ENCODE assay signal across 20 cellular contexts in genomic region chr2:162196611-162197010, GRCh38. TPM values are rescaled to one million over a fixed set of nuclear protein-coding genes. Genes with fewer than 3 reads are reported as not detected.
DNase-seq lines count a peak whose midpoint lies in the region; FAIRE-seq and TF ChIP-seq lines count a peak whose summit lies in the region.
"Had no signal": no experiment of that assay in that cellular context is flagged by ENCODE, and none has a peak within 500 bp of the region (broad histone marks: within the 10 kb centered on the region; RNA-seq: fewer than 3 reads in every experiment).

No MANE protein-coding gene starts in this region.

- no peaks in the 10 kb centered on the region for H3K9me2 ChIP-seq in SK-N-SH

- POLR2A ChIA-PET in SK-N-SH (lab: Yijun Ruan, JAX): no interaction called here

- WGBS in SK-N-SH (ENCODE audit: low lambda C conversion rate): 42% methylated on average over 6 of the region's 6 CpGs
- WGBS in smooth muscle cell (ENCODE audit: low lambda C conversion rate): 33% methylated on average over 6 of the region's 6 CpGs

- CTCF ChIA-PET in SK-N-SH (lab: Yijun Ruan, JAX): interaction anchor here (1.6 kb wide), 1 partner anchor 24 kb away, joined by 4 read pairs; no protein-coding TSS in a partner anchor

- H3F3A ChIP-seq in SK-N-SH (replicated peaks; ENCODE audit: insufficient read depth) (peaks cover 23% of the 10 kb centered on the region), smooth muscle cell (ENCODE audit: low read depth) (no peaks in the 10 kb centered on the region)

- H3K27me3 ChIP-seq in SK-N-SH (ENCODE audit: insufficient read depth) (no peaks in the 10 kb centered on the region), fibroblast of lung (ENCODE audit: control insufficient read depth, insufficient read depth, low read length) (no peaks in the 10 kb centered on the region), smooth muscle cell (ENCODE audit: low read depth) (no peaks in the 10 kb centered on the region)
- H3K27me3 ChIP-seq: hepatocyte had no signal

- peaks cover 0 to 15% of the 10 kb centered on the region in 2 experiments; a peak in 1 of 4 replicates for H3K4me1 ChIP-seq in SK-N-SH (ENCODE audit: control insufficient read depth in 1 of 2, insufficient read depth in 2 of 2, low read depth in 1 of 2, low read length in 1 of 2)
- H3K4me1 ChIP-seq in fibroblast of lung (ENCODE audit: control insufficient read depth, extremely low read depth, insufficient read depth, low read length): peaks cover 8% of the 10 kb centered on the region
- H3K4me1 ChIP-seq in smooth muscle cell (ENCODE audit: low read depth): peaks cover 6% of the 10 kb centered on the region

- H3K4me2 ChIP-seq in SK-N-SH: peak overlapping the region; percentile 43
- no peak overlapping the region for H3K4me2 ChIP-seq in fibroblast of lung (ENCODE audit: extremely low read depth, insufficient read depth, low read length)
- H3K4me2 ChIP-seq in smooth muscle cell: peak overlapping the region; percentile 72
- H3K4me2 ChIP-seq: hepatocyte, KMS-11 had no signal

- peaks cover 76% of the 10 kb centered on the region for H3K36me3 Mint-ChIP-seq in HFFc6 (ENCODE audit: low read depth)
- H3K36me3 Mint-ChIP-seq: T-cell had no signal

- peaks cover 43% of the 10 kb centered on the region for H3K4me1 Mint-ChIP-seq in HFFc6 (ENCODE audit: low read depth)
- H3K4me1 Mint-ChIP-seq: neural crest cell, T-cell had no signal

- H3K9ac ChIP-seq in SK-N-SH: peak overlapping the region; percentile 11; the same call in 1 of the 2 replicates
- H3K9ac ChIP-seq in fibroblast of lung (ENCODE audit: insufficient read depth, low read length): no peak overlapping the region
- H3K9ac ChIP-seq in smooth muscle cell (ENCODE audit: low read depth): peak overlapping the region; percentile 32
- H3K9ac ChIP-seq: KMS-11 had no signal

- H3K36me3 ChIP-seq in SK-N-SH (replicated peaks in 1 of 2; ENCODE audit: control insufficient read depth in 1 of 2, insufficient read depth in 2 of 2, low read length in 1 of 2) (peaks cover 44 to 67% of the 10 kb centered on the region in 2 experiments), fibroblast of lung (ENCODE audit: control insufficient read depth, insufficient read depth, low read length) (peaks cover 10% of the 10 kb centered on the region), smooth muscle cell (ENCODE audit: low read depth) (no peaks in the 10 kb centered on the region)

- peak; percentile 67 for DNase-seq in HFFc6
- DNase-seq in SK-N-SH: no peak
- peak; percentile 25 to 83 for DNase-seq in fibroblast of lung (ENCODE audit: low read depth in 2 of 2)
- no peak for DNase-seq in smooth muscle cell (lab: John Stamatoyannopoulos, UW; ENCODE audit: unreplicated experiment)
- no peak for DNase-seq in kidney glomerular epithelial cell (lab: John Stamatoyannopoulos, UW)
- DNase-seq in cerebellar nuclear complex (lab: John Stamatoyannopoulos, UW): no peak
- no peak for DNase-seq in GM12892 (ENCODE audit: insufficient read length)
- DNase-seq: aorta, DMS53, NCI-H2171 treated with DMSO at 0.1 percent for 48 hours, substantia nigra, T-cell had no signal

- H3K9me3 ChIP-seq in SK-N-SH: no peaks in the 10 kb centered on the region
- H3K9me3 ChIP-seq in fibroblast of lung (ENCODE audit: control insufficient read depth, insufficient read depth, low read depth, low read length): no peaks in the 10 kb centered on the region
- no peaks in the 10 kb centered on the region for H3K9me3 ChIP-seq in smooth muscle cell (replicated peaks; ENCODE audit: low read depth)

- peak overlapping the region; percentile 85 for H3K27ac Mint-ChIP-seq in HFFc6
- H3K27ac Mint-ChIP-seq: activated T-helper 2 cell treated with anti-CD3 and anti-CD28 coated beads, Interferon-gamma antibody, Interleukin-2, Interleukin-4, amounts not matched to agents 10 μg/mL and 5 μg/mL and 100 μg/mL, durations not matched to agents 14 hours and 24 hours and 36 hours; T-cell had no signal

- H3K9me3 Mint-ChIP-seq in HFFc6: no peaks in the 10 kb centered on the region
- H3K9me3 Mint-ChIP-seq: activated T-helper 2 cell treated with anti-CD3 and anti-CD28 coated beads, Interferon-gamma antibody, Interleukin-2, Interleukin-4, amounts not matched to agents 10 μg/mL and 5 μg/mL and 100 μg/mL, durations not matched to agents 14 hours and 24 hours and 36 hours; neural crest cell; T-cell had no signal

- H3K4me3 Mint-ChIP-seq in HFFc6: peak overlapping the region; percentile 60
- H3K4me3 Mint-ChIP-seq: neural crest cell, T-cell had no signal

- H3K27me3 Mint-ChIP-seq in HFFc6 (ENCODE audit: insufficient read depth): no peaks in the 10 kb centered on the region; the same call in 1 of the 2 replicates

- TF ChIP-seq POLR2A in GM12892 (IDR thresholded peaks at IDR 0.05; ENCODE audit: low read depth, low read length): no peak

- H3K27ac ChIP-seq in SK-N-SH (ENCODE audit: low read depth in 2 of 2, low read length in 1 of 2) (peak overlapping the region in 1 of 2 experiments; percentile 80; a peak in 2 of 4 replicates), fibroblast of lung (ENCODE audit: insufficient read depth, low read length) (no peak overlapping the region), smooth muscle cell (ENCODE audit: low read depth) (peak overlapping the region; percentile 93)
- H3K27ac ChIP-seq: C4-2B, hepatocyte, KMS-11 had no signal

- H4K20me1 ChIP-seq in SK-N-SH (ENCODE audit: insufficient read depth) (peaks cover 3% of the 10 kb centered on the region), fibroblast of lung (ENCODE audit: control insufficient read depth, extremely low read depth, insufficient read depth, low read length) (no peaks in the 10 kb centered on the region), smooth muscle cell (ENCODE audit: low read depth) (no peaks in the 10 kb centered on the region)

- TF ChIP-seq CTCF in HFFc6 (IDR thresholded peaks at IDR 0.05) (no peak), SK-N-SH (IDR thresholded peaks at IDR 0.05) (no peak), fibroblast of lung (conservative IDR thresholded peaks at IDR 0.05 in 1 of 2, IDR thresholded peaks at IDR 0.05 in 1 of 2; ENCODE audit: low read depth in 1 of 2, low read length in 2 of 2) (no peak), smooth muscle cell (IDR thresholded peaks at IDR 0.05; ENCODE audit: borderline replicate concordance, insufficient read depth, poor library complexity, severe bottlenecking) (no peak)

- no peak for TF ChIP-seq RAD21 in SK-N-SH (IDR thresholded peaks at IDR 0.05; ENCODE audit: low read length)

- H3K4me3 ChIP-seq in SK-N-SH (ENCODE audit: low read depth in 2 of 2, low read length in 1 of 2) (no peak overlapping the region), fibroblast of lung (replicated peaks in 1 of 4; ENCODE audit: control extremely low read depth in 1 of 4, insufficient read depth in 1 of 4, low read depth in 3 of 4, low read length in 4 of 4) (no peak overlapping the region), smooth muscle cell (no peak overlapping the region)
- H3K4me3 ChIP-seq: hepatocyte had no signal

- H2AFZ ChIP-seq in SK-N-SH (ENCODE audit: low read depth) (no peak overlapping the region), fibroblast of lung (ENCODE audit: low read length) (no peak overlapping the region), smooth muscle cell (ENCODE audit: low read depth) (no peak overlapping the region)
- H2AFZ ChIP-seq: hepatocyte had no signal

- H3K79me2 ChIP-seq in SK-N-SH (ENCODE audit: insufficient read depth) (no peaks in the 10 kb centered on the region), fibroblast of lung (ENCODE audit: control insufficient read depth, insufficient read depth, low read length) (no peaks in the 10 kb centered on the region), smooth muscle cell (ENCODE audit: low read depth) (no peaks in the 10 kb centered on the region)
- H3K79me2 ChIP-seq: hepatocyte had no signal

- FAIRE-seq in GM12892 (lab: Jason Lieb, UNC): no peak
- FAIRE-seq: RCC 7860 had no signal

- no peak for TF ChIP-seq EP300 in SK-N-SH (IDR thresholded peaks at IDR 0.05; ENCODE audit: borderline replicate concordance in 1 of 2, low read depth in 1 of 2, low read length in 1 of 2)

TF ChIP-seq in SK-N-SH, 30 proteins besides CTCF, POLR2A, EP300 and RAD21:
- TF ChIP-seq FOXJ3 (CRISPR knock-in tag; IDR thresholded peaks at IDR 0.05): no peak
- TF ChIP-seq FOSL2 (IDR thresholded peaks at IDR 0.05; ENCODE audit: borderline replicate concordance, low read depth): peak; percentile 63; the same call in 1 of the 2 replicates

RNA-seq across cellular contexts. Expression of gene GCG, which starts 44.6 kb away (rescaled TPM):
- not detected for total RNA-seq in HFFc6 (2021; fragmentation: NEBNext Ultra II Directional; extraction: Animal tissue kit (Norgen Biotek cat#: 25700))
- polyA plus RNA-seq in SK-N-SH (2012; rRNA removed) (not detected in 2 replicates), fibroblast of lung (not detected in 2 replicates), smooth muscle cell (not detected in 2 replicates)
- not detected in 2 replicates for polyA plus RNA-seq in SK-N-SH (2012; cell fraction: cytosol; rRNA removed)
- not detected in 2 replicates for polyA plus RNA-seq in SK-N-SH (2012; cell fraction: nucleus; rRNA removed)
- total RNA-seq in fibroblast of lung (not detected in 2 replicates), smooth muscle cell (not detected in 2 replicates)
- polyA plus RNA-seq in fibroblast of lung (2012): not detected in 2 replicates
- polyA minus RNA-seq in fibroblast of lung (ENCODE audit: low replicate concordance): not detected in 2 replicates
- polyA plus RNA-seq in GM12892 (2012; ENCODE audit: missing spikeins): not detected
- total RNA-seq: activated T-helper 2 cell treated with anti-CD3 and anti-CD28 coated beads, Interferon-gamma antibody, Interleukin-2, Interleukin-4, amounts not matched to agents 10 μg/mL and 5 μg/mL and 100 μg/mL, durations not matched to agents 14 hours and 24 hours and 36 hours; esophagus mucosa; kidney epithelial cell; neural crest cell; T-cell had no signal

RNA-seq across cellular contexts. Expression of gene FAP, which starts 46.6 kb away (rescaled TPM):
- 100 to 1,000 TPM in 1 of 6 experiments, 10 to 100 TPM in 5; 62.6 to 101 (median 67.0) TPM for total RNA-seq in HFFc6 (2021; fragmentation: NEBNext Ultra II Directional; extraction: Animal tissue kit (Norgen Biotek cat#: 25700))
- 36.9 and 57.8 TPM in 2 replicates for polyA plus RNA-seq in SK-N-SH (2012; rRNA removed)
- polyA plus RNA-seq in SK-N-SH (2012; cell fraction: cytosol; rRNA removed): 42.3 and 46.7 TPM in 2 replicates
- 60.8 and 125 TPM in 2 replicates for polyA plus RNA-seq in SK-N-SH (2012; cell fraction: nucleus; rRNA removed)
- total RNA-seq in fibroblast of lung: 81.9 and 96.1 TPM in 2 replicates
- 116 and 140 TPM in 2 replicates for polyA plus RNA-seq in fibroblast of lung
- polyA plus RNA-seq in fibroblast of lung (2012): 63.5 and 73.8 TPM in 2 replicates
- 7.8 and 12.8 TPM in 2 replicates for polyA minus RNA-seq in fibroblast of lung (ENCODE audit: low replicate concordance)
- total RNA-seq in smooth muscle cell: 47.0 and 94.5 TPM in 2 replicates
- 22.3 and 29.6 TPM in 2 replicates for polyA plus RNA-seq in smooth muscle cell
- polyA plus RNA-seq in GM12892 (2012; ENCODE audit: missing spikeins): not detected
- total RNA-seq: activated T-helper 2 cell treated with anti-CD3 and anti-CD28 coated beads, Interferon-gamma antibody, Interleukin-2, Interleukin-4, amounts not matched to agents 10 μg/mL and 5 μg/mL and 100 μg/mL, durations not matched to agents 14 hours and 24 hours and 36 hours; neural crest cell had no signal

Comparison
In these comparisons a context has a peak if more than half of its experiments do, and no peak if none do; other contexts are left out.
1. DNase-seq: peak in HFFc6 (single experiment) and fibroblast of lung (2 of 2); none in SK-N-SH (single experiment), smooth muscle cell (single experiment), kidney glomerular epithelial cell (single experiment), cerebellar nuclear complex (0 of 2) and GM12892 (single experiment).